ENCODE assay signal across 23 cellular contexts in the genomic region with DNA sequence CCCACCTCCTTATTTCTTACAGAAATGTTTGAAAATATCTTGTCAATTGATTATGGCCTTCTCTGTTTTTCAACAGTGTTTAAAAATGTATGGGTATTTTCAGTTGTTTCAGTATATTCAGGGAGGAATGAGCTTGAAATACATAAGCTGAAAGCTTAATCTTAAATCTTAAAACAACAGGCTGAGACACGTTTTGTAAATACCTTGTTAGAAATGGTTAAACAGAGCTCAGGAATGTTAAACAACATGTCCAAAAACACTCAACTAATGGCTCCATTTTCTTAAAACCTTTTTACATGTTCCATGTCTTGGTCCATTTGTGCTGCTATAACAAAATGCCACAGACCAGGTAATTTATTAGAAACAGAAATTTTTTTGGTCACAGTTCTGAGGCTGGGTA.
"Had no signal": no experiment of that assay in that cellular context is flagged by ENCODE, and none has a peak within 500 bp of the region (broad histone marks: within the 10 kb centered on the region; RNA-seq: fewer than 3 reads in every experiment).

No MANE protein-coding gene starts in this region.

- H3K4me2 ChIP-seq: hepatocyte had no signal

- FAIRE-seq: kidney, small intestine had no signal

- H3K79me2 ChIP-seq: hepatocyte had no signal

- DNase-seq: cortex of kidney; effector memory CD8-positive, alpha-beta T cell; gastrocnemius medialis; head of caudate nucleus; kidney; left cardiac atrium; left lung; natural killer cell; occipital lobe; ovary; posterior cingulate gyrus; psoas muscle; retina; right lobe of liver; small intestine; stimulated activated CD4-positive, alpha-beta T cell treated with anti-CD3 and anti-CD28 coated beads, Interleukin-15, amount 100 ng/mL, for 24 hours; stimulated activated CD4-positive, alpha-beta T cell treated with anti-CD3 and anti-CD28 coated beads, Interleukin-2, amount 100 ng/mL, for 48 hours; stimulated activated naive B cell treated with anti-CD40 and anti-IgM and Interleukin-4, amounts not matched to agents 10 μg/mL and 1 μg/mL and 100 μg/mL, for 72 hours; upper lobe of right lung had no signal

- H3K36me3 ChIP-seq: gastrocnemius medialis, left lung, ovary, right lobe of liver, thoracic aorta, tibial nerve, upper lobe of right lung, vagina had no signal

- H3K9me3 ChIP-seq: gastrocnemius medialis, ovary, psoas muscle, right lobe of liver, thoracic aorta, upper lobe of right lung, vagina had no signal

- H3K27me3 ChIP-seq: gastrocnemius medialis, hepatocyte, left lung, ovary, right lobe of liver, tibial nerve, upper lobe of right lung, vagina had no signal

- H3K4me1 ChIP-seq: gastrocnemius medialis, left lung, psoas muscle, right lobe of liver, tibial nerve, upper lobe of right lung, vagina had no signal

- H2AFZ ChIP-seq: hepatocyte had no signal

- H3K27ac ChIP-seq: gastrocnemius medialis, hepatocyte, left lung, ovary, psoas muscle, right lobe of liver, thoracic aorta, tibial nerve, upper lobe of right lung, vagina had no signal

- H3K4me3 ChIP-seq: gastrocnemius medialis, hepatocyte, left lung, ovary, psoas muscle, right lobe of liver, thoracic aorta, tibial nerve, upper lobe of right lung, vagina had no signal
